In genomic region chr3:66399529-66400232, GRCh38 we compare ENCODE assay signal across 21 cellular contexts.
A peak's percentile ranks its signal among the peaks of the same experiment; 100 is the strongest.
DNase-seq lines count a peak whose midpoint lies in the region; ATAC-seq and TF ChIP-seq lines count a peak whose summit lies in the region.
"Had no signal": no experiment of that assay in that cellular context is flagged by ENCODE, and none has a peak within 500 bp of the region (broad histone marks: within the 10 kb centered on the region; RNA-seq: fewer than 3 reads in every experiment).

No MANE protein-coding gene starts in this region.

- no peak overlapping the region for H2BK120ac ChIP-seq in mesenchymal stem cell (ENCODE audit: low read depth, low read length)

- H3K9me3 Mint-ChIP-seq in activated T-helper 17 cell treated with anti-CD3 and anti-CD28 coated beads, Interleukin-2, amount 50 U/mL, for 72 hours: no peaks in the 10 kb centered on the region
- H3K9me3 Mint-ChIP-seq: activated CD8-positive, alpha-beta T cell treated with anti-CD3 and anti-CD28 coated beads for 36 hours; CD8-positive, alpha-beta T cell had no signal

- no peak for ATAC-seq in activated T-helper 17 cell treated with anti-CD3 and anti-CD28 coated beads, Interleukin-2, amount 50 U/mL, for 72 hours (replicated peaks)
- ATAC-seq: activated CD8-positive, alpha-beta T cell treated with anti-CD3 and anti-CD28 coated beads for 36 hours; CD8-positive, alpha-beta T cell had no signal

- no peak overlapping the region for H3K14ac ChIP-seq in mesenchymal stem cell (ENCODE audit: low read length in 2 of 2)

- DNase-seq in DMS 273 (lab: John Stamatoyannopoulos, UW; ENCODE audit: unreplicated experiment) (peak; percentile 13), DMS 273 treated with DMSO at 0.1 percent for 48 hours (lab: John Stamatoyannopoulos, UW) (no peak), mesenchymal stem cell (no peak), stomach (no peak), NCI-H1436 treated with DMSO at 0.1 percent for 48 hours (lab: John Stamatoyannopoulos, UW) (no peak), AG20443 (ENCODE audit: low spot score) (no peak), dedifferentiated amniotic fluid mesenchymal stem cell (ENCODE audit: extremely low spot score) (no peak)
- DNase-seq: activated CD8-positive, alpha-beta T cell treated with anti-CD3 and anti-CD28 coated beads for 36 hours; activated effector memory CD4-positive, alpha-beta T cell treated with Interleukin-2 at 50 U/mL for 16 hours; CD8-positive, alpha-beta T cell; effector memory CD4-positive, alpha-beta T cell; GM23248; heart right ventricle; RPMI8226; T-helper 1 cell had no signal

- H3K9me3 ChIP-seq in mesenchymal stem cell (ENCODE audit: control insufficient read depth, low read length): no peaks in the 10 kb centered on the region
- no peaks in the 10 kb centered on the region for H3K9me3 ChIP-seq in stomach
- H3K9me3 ChIP-seq: heart right ventricle, neutrophil, prostate gland had no signal

- no peak overlapping the region for H4K91ac ChIP-seq in mesenchymal stem cell (ENCODE audit: low read length)

- H2BK12ac ChIP-seq in mesenchymal stem cell (ENCODE audit: low read length in 2 of 2): no peak overlapping the region

- peak overlapping the region; percentile 87 for H3K27ac Mint-ChIP-seq in activated T-helper 17 cell treated with anti-CD3 and anti-CD28 coated beads, Interleukin-2, amount 50 U/mL, for 72 hours
- H3K27ac Mint-ChIP-seq: activated CD8-positive, alpha-beta T cell treated with anti-CD3 and anti-CD28 coated beads for 36 hours; CD8-positive, alpha-beta T cell had no signal

- H3K36me3 Mint-ChIP-seq in activated T-helper 17 cell treated with anti-CD3 and anti-CD28 coated beads, Interleukin-2, amount 50 U/mL, for 72 hours (ENCODE audit: low read depth): peaks cover 86% of the 10 kb centered on the region

- peaks cover 32 to 62% of the 10 kb centered on the region in 2 experiments for H3K36me3 ChIP-seq in mesenchymal stem cell (ENCODE audit: control insufficient read depth in 1 of 2, insufficient read depth in 2 of 2, low read depth in 1 of 2, low read length in 2 of 2)
- peaks cover 43 to 97% (median 88%) of the 10 kb centered on the region in 4 donors for H3K36me3 ChIP-seq in stomach

- H3K79me1 ChIP-seq in mesenchymal stem cell (replicated peaks; ENCODE audit: low read length, poor library complexity, severe bottlenecking): peaks cover 55% of the 10 kb centered on the region

- intact Hi-C loops in stomach (cut with DNase I; ENCODE audit: low total_unique reads): loop anchor here (10.0 kb wide), 1 partner anchor 105 kb away; the partner anchor contains the start of gene LRIG1

- H3K18ac ChIP-seq in mesenchymal stem cell (ENCODE audit: low read depth in 1 of 2, low read length in 2 of 2): peak overlapping the region in 1 of 2 experiments; percentile 37

- H3K27me3 Mint-ChIP-seq in activated T-helper 17 cell treated with anti-CD3 and anti-CD28 coated beads, Interleukin-2, amount 50 U/mL, for 72 hours: no peaks in the 10 kb centered on the region
- H3K27me3 Mint-ChIP-seq: activated CD8-positive, alpha-beta T cell treated with anti-CD3 and anti-CD28 coated beads for 36 hours had no signal

- H3K27ac ChIP-seq in mesenchymal stem cell (ENCODE audit: low read length, poor library complexity, severe bottlenecking): no peak overlapping the region
- H3K27ac ChIP-seq in stomach: peak overlapping the region in 3 of 5 donors; percentile 53 to 83 (median 82)
- H3K27ac ChIP-seq: 22Rv1, GM23248, HL-60 had no signal

- no peak for TF ChIP-seq CTCF in stomach (IDR thresholded peaks at IDR 0.05)

- H3K9ac ChIP-seq in mesenchymal stem cell (ENCODE audit: low read length): no peak overlapping the region
- H3K9ac ChIP-seq: GM23248 had no signal

- no peak overlapping the region for H2BK15ac ChIP-seq in mesenchymal stem cell (ENCODE audit: low read depth, poor library complexity, severe bottlenecking)

- whole genome bisulfite sequencing in mesenchymal stem cell: 97% methylated on average over 6 of the region's 10 CpGs
- WGBS in stomach, 5 donors: 88 to 95% (median 93%) methylated on average over 10 of the region's 10 CpGs

- no peak overlapping the region for H3K4ac ChIP-seq in mesenchymal stem cell (ENCODE audit: low read depth in 1 of 2, low read length in 2 of 2)

- peaks cover 7% of the 10 kb centered on the region for H3K4me1 Mint-ChIP-seq in activated T-helper 17 cell treated with anti-CD3 and anti-CD28 coated beads, Interleukin-2, amount 50 U/mL, for 72 hours

- no peaks in the 10 kb centered on the region for H3K27me3 ChIP-seq in mesenchymal stem cell (ENCODE audit: control insufficient read depth in 1 of 2, insufficient read depth in 1 of 2, low read length in 2 of 2)
- H3K27me3 ChIP-seq in stomach: no peaks in the 10 kb centered on the region
- H3K27me3 ChIP-seq: heart right ventricle, neutrophil had no signal

- no peak overlapping the region for H2BK5ac ChIP-seq in mesenchymal stem cell (ENCODE audit: low read depth, low read length, poor library complexity, severe bottlenecking)

- H2AK5ac ChIP-seq in mesenchymal stem cell (ENCODE audit: low read length, severe bottlenecking): peak overlapping the region; percentile 11

- no peak overlapping the region for H4K8ac ChIP-seq in mesenchymal stem cell (ENCODE audit: low read length)

- no peak overlapping the region for H2AFZ ChIP-seq in mesenchymal stem cell (ENCODE audit: low read depth, low read length)
- H2AFZ ChIP-seq: GM23248 had no signal

- peaks cover 52% of the 10 kb centered on the region for H3K4me1 ChIP-seq in mesenchymal stem cell (ENCODE audit: control insufficient read depth, insufficient read depth, low read depth, low read length)
- peaks cover 15 to 79% (median 54%) of the 10 kb centered on the region in 4 donors for H3K4me1 ChIP-seq in stomach

- H3K4me3 Mint-ChIP-seq in activated T-helper 17 cell treated with anti-CD3 and anti-CD28 coated beads, Interleukin-2, amount 50 U/mL, for 72 hours: no peak overlapping the region
- H3K4me3 Mint-ChIP-seq: activated CD8-positive, alpha-beta T cell treated with anti-CD3 and anti-CD28 coated beads for 36 hours; CD8-positive, alpha-beta T cell had no signal

- no peak overlapping the region for H3K4me2 ChIP-seq in mesenchymal stem cell (ENCODE audit: low read length, poor library complexity, severe bottlenecking)

- TF ChIP-seq POLR2A in stomach (IDR thresholded peaks at IDR 0.05): no peak

- no peak for TF ChIP-seq EP300 in stomach (IDR thresholded peaks at IDR 0.05)

- H3K4me3 ChIP-seq in mesenchymal stem cell (ENCODE audit: insufficient read depth in 1 of 2, low read depth in 1 of 2, low read length in 2 of 2) (no peak overlapping the region), stomach (no peak overlapping the region)
- H3K4me3 ChIP-seq: GM23248, heart right ventricle, prostate gland, skin epidermis had no signal

- H3K23ac ChIP-seq in mesenchymal stem cell (ENCODE audit: low read length in 2 of 2): no peak overlapping the region
